Comparison of ENCODE assay signal across 1 cellular context in genomic region chr7:108572487-108572886, GRCh38.
TF ChIP-seq lines count a peak whose summit lies in the region.

No MANE protein-coding gene starts in this region.

TF ChIP-seq in HepG2, 621 proteins besides CTCF, POLR2A, EP300 and RAD21:
- TF ChIP-seq FOXM1 (CRISPR knock-in tag; IDR thresholded peaks at IDR 0.05) (no peak), GZF1 (CRISPR knock-in tag; IDR thresholded peaks at IDR 0.05) (no peak), PRDM15 (CRISPR knock-in tag; IDR thresholded peaks at IDR 0.05) (no peak), TGIF2 (CRISPR knock-in tag; IDR thresholded peaks at IDR 0.05) (no peak), CEBPZ (IDR thresholded peaks at IDR 0.05; ENCODE audit: low read length) (no peak), TRIM22 (IDR thresholded peaks at IDR 0.05) (no peak), ZBTB25 (CRISPR knock-in tag; IDR thresholded peaks at IDR 0.05) (no peak), NFE2L2 (IDR thresholded peaks at IDR 0.05; ENCODE audit: low read length) (no peak), ZNF616 (CRISPR knock-in tag; IDR thresholded peaks at IDR 0.05; ENCODE audit: low read depth) (no peak), HOXA9 (CRISPR knock-in tag; IDR thresholded peaks at IDR 0.05; ENCODE audit: borderline replicate concordance) (no peak), ATF7-NPFF (CRISPR knock-in tag; IDR thresholded peaks at IDR 0.05; ENCODE audit: low read depth) (no peak), SRSF4 (IDR thresholded peaks at IDR 0.05; ENCODE audit: low read depth, low read length, poor library complexity, severe bottlenecking) (no peak), SALL1 (CRISPR knock-in tag; IDR thresholded peaks at IDR 0.05) (no peak)
